Comparison of ENCODE assay signal across 12 cellular contexts in the genomic region with DNA sequence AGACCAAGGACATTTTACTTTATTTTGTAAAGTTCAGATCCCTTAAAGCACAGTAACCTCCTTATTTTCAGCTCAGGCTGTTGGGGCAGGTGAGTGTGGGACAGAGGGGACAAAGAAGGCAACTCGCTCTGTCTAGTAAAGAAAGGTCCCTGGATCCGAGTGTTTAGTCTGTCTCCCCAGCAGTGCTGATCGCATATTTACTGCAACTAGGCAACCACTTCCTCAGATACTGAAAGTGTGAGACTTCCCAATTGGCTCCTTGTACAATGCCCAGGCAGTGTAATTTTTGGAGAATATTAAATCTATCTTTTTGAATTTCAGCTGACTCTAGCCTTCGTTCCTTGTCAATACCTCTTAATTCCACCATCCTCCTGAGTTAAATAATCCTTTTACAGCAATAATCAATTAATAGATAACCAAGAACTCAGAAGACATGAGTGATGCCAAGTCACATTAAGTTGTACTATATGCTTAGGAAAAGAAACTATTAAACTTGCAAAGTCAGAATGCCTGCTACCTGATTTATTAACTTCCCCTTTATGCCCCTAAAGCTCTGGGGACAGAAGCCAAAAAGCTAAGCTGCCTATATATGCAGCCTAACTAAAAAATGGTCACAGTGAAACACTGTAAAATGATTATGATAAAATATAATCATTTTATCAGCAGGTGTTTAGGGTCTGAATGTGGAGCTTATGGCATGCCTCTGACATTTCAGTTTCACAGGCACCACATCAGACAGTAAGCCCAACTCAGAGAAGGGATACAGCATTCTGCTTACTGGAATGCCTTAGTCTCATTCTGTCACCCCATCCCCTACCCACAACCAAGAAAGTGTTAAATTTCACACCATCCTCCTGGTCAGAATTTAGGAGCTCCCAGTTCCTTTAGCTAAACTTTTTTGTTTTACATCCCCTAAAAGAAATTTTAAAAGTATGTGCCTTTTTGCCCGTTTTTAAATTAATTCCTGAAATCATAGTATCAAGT.
DNase-seq lines count a peak whose midpoint lies in the region; ATAC-seq, FAIRE-seq and TF ChIP-seq lines count a peak whose summit lies in the region.
"Had no signal": no experiment of that assay in that cellular context is flagged by ENCODE, and none has a peak within 500 bp of the region (broad histone marks: within the 10 kb centered on the region; RNA-seq: fewer than 3 reads in every experiment).

No MANE protein-coding gene starts in this region.

- no peak for TF ChIP-seq EP300 in K562 (IDR thresholded peaks at IDR 0.05; ENCODE audit: low read length)

- CTCF ChIA-PET in K562 (lab: Yijun Ruan, JAX; ENCODE audit: low intra/inter-chr PET ratio) (no interaction called here), MCF 10A (lab: Yijun Ruan, JAX) (interaction anchor here (0.5 to 5.3 kb wide), 8 partner anchors 11 to 763 kb away, joined by 3 to 33 read pairs (median 4); no protein-coding TSS in a partner anchor)

- ATAC-seq in GM19463 (IDR thresholded peaks at IDR 0.05; ENCODE audit: unreplicated experiment): peak; percentile 87
- peak; percentile 73 for ATAC-seq in HG03159 (IDR thresholded peaks at IDR 0.05; ENCODE audit: unreplicated experiment)
- ATAC-seq in K562: no peak
- ATAC-seq: activated T-cell treated with anti-CD3 and anti-CD28 coated beads, Interleukin-2, amount 50 U/mL, for 4 hours had no signal

- no peak overlapping the region for H3K27ac ChIP-seq in K562 (ENCODE audit: extremely low read depth, low read depth, low read length)
- no peak overlapping the region for H3K27ac ChIP-seq in Peyer's patch
- H3K27ac ChIP-seq: HL-60, pancreas had no signal

- WGBS in K562 (ENCODE audit: insufficient coverage, low coverage, missing lambda C conversion rate): 86% methylated on average over 5 of the region's 5 CpGs

- H3K36me3 ChIP-seq in K562 (ENCODE audit: control insufficient read depth, insufficient read depth, low read length) (peaks cover 4% of the 10 kb centered on the region; the same call in 2 of the 3 replicates), Peyer's patch (peaks cover 0 to 1% (median 0%) of the 10 kb centered on the region in 3 donors)
- H3K36me3 ChIP-seq: pancreas had no signal

- no peak overlapping the region for H3K9ac ChIP-seq in K562 (ENCODE audit: insufficient read depth in 1 of 2, low read depth in 2 of 2, low read length in 2 of 2)

- H3K4me1 ChIP-seq in K562 (replicated peaks in 1 of 2; ENCODE audit: control insufficient read depth in 2 of 2, insufficient read depth in 2 of 2, low read length in 2 of 2) (no peaks in the 10 kb centered on the region; a peak in 2 of 5 replicates), Peyer's patch (peaks cover 0 to 5% (median 0%) of the 10 kb centered on the region in 4 donors)

- H3K9me3 Mint-ChIP-seq in MCF 10A (ENCODE audit: unreplicated experiment): no peaks in the 10 kb centered on the region
- H3K9me3 Mint-ChIP-seq: activated T-cell treated with anti-CD3 and anti-CD28 coated beads, Interleukin-2, amount 50 U/mL, for 4 hours had no signal

- TF ChIP-seq CTCF in K562 (IDR thresholded peaks at IDR 0.05 in 2 of 3, conservative IDR thresholded peaks at IDR 0.05 in 1 of 3; ENCODE audit: insufficient read depth in 2 of 3, low read depth in 1 of 3, low read length in 3 of 3) (no peak), Peyer's patch (IDR thresholded peaks at IDR 0.05) (no peak), MCF 10A (IDR thresholded peaks at IDR 0.05; ENCODE audit: unreplicated experiment) (no peak)

- intact Hi-C loops in K562 (cut with micrococcal nuclease) (no loop called here), MCF 10A (cut with micrococcal nuclease) (no loop called here)

- no peaks in the 10 kb centered on the region for H3K79me2 ChIP-seq in K562 (ENCODE audit: control insufficient read depth, insufficient read depth, low read length)

- H3K4me2 ChIP-seq in K562 (ENCODE audit: insufficient read depth, low read length): no peak overlapping the region

- peak; percentile 40 for FAIRE-seq in K562 (lab: Jason Lieb, UNC)
- FAIRE-seq: pancreas had no signal

- H3K27ac Mint-ChIP-seq in MCF 10A (ENCODE audit: low read depth, unreplicated experiment): no peak overlapping the region

- BruUV-seq in K562 (replicated peaks; lab: Mats Ljungman, UMichigan) (no TSS peak), MCF 10A (replicated peaks; lab: Mats Ljungman, UMichigan) (no TSS peak)

- no peak overlapping the region for H2AFZ ChIP-seq in K562 (ENCODE audit: low read depth, low read length)

- H3K27me3 Mint-ChIP-seq in MCF 10A (ENCODE audit: insufficient read depth, unreplicated experiment): no peaks in the 10 kb centered on the region

- no peak overlapping the region for H3K4me3 Mint-ChIP-seq in MCF 10A (ENCODE audit: unreplicated experiment)
- H3K4me3 Mint-ChIP-seq: activated T-cell treated with anti-CD3 and anti-CD28 coated beads, Interleukin-2, amount 50 U/mL, for 4 hours had no signal

- POLR2A ChIA-PET in K562 (lab: Yijun Ruan, JAX): interaction anchor here (0.6 to 2.4 kb wide), 4 partner anchors 9 to 1361 kb away, joined by 3 to 13 read pairs (median 4); no protein-coding TSS in a partner anchor
- POLR2A ChIA-PET in MCF 10A (lab: Yijun Ruan, JAX): interaction anchor here (1.0 kb wide), 1 partner anchor 178 kb away, joined by 3 read pairs; no protein-coding TSS in a partner anchor

- H3K36me3 Mint-ChIP-seq in MCF 10A (ENCODE audit: insufficient read depth, unreplicated experiment): peaks cover 13% of the 10 kb centered on the region

- H3K9me3 ChIP-seq in K562 (replicated peaks; ENCODE audit: control insufficient read depth, insufficient read depth, low read depth, low read length) (no peaks in the 10 kb centered on the region), Peyer's patch (no peaks in the 10 kb centered on the region)
- H3K9me3 ChIP-seq: pancreas had no signal

- no peaks in the 10 kb centered on the region for H4K20me1 ChIP-seq in K562 (replicated peaks; ENCODE audit: control insufficient read depth, insufficient read depth, low read length)

- DNase-seq in Ammon's horn (ENCODE audit: low spot score) (peak; percentile 35), K562 (ENCODE audit: extremely low read depth in 1 of 4, low spot score in 3 of 4) (no peak), Peyer's patch (no peak), MCF 10A (ENCODE audit: unreplicated experiment) (no peak), NCI-H1092 (lab: John Stamatoyannopoulos, UW) (no peak), NCI-H2029 (lab: John Stamatoyannopoulos, UW) (no peak)
- DNase-seq: activated T-cell treated with anti-CD3 and anti-CD28 coated beads, Interleukin-2, amount 50 U/mL, for 4 hours; NCI-H2227 treated with DMSO at 0.1 percent for 48 hours; pancreas had no signal

- peaks cover 37% of the 10 kb centered on the region for H3K4me1 Mint-ChIP-seq in MCF 10A (ENCODE audit: insufficient read depth, unreplicated experiment)

- no peak for TF ChIP-seq POLR2A in K562 (conservative IDR thresholded peaks at IDR 0.05)
- TF ChIP-seq POLR2A in Peyer's patch (IDR thresholded peaks at IDR 0.05): no peak

- no peak for TF ChIP-seq RAD21 in K562 (CRISPR knock-in tag; conservative IDR thresholded peaks at IDR 0.05 in 1 of 2, IDR thresholded peaks at IDR 0.05 in 1 of 2)

- in situ Hi-C loops in K562 (cut with MboI): no loop called here

- no peaks in the 10 kb centered on the region for H3K27me3 ChIP-seq in K562 (ENCODE audit: control insufficient read depth in 2 of 2, insufficient read depth in 2 of 2, low read length in 2 of 2)
- no peaks in the 10 kb centered on the region for H3K27me3 ChIP-seq in Peyer's patch
- H3K27me3 ChIP-seq: pancreas had no signal

- no peaks in the 10 kb centered on the region for H3K9me1 ChIP-seq in K562 (ENCODE audit: control insufficient read depth, insufficient read depth, low read length)

- H3K4me3 ChIP-seq in K562 (no peak overlapping the region), Peyer's patch (no peak overlapping the region)
- H3K4me3 ChIP-seq: pancreas had no signal

TF ChIP-seq in K562, 482 proteins besides CTCF, POLR2A, EP300 and RAD21:
- TF ChIP-seq THRB (CRISPR knock-in tag; conservative IDR thresholded peaks at IDR 0.05) (no peak), ELF2 (CRISPR knock-in tag; IDR thresholded peaks at IDR 0.05) (no peak), MEIS2 (IDR thresholded peaks at IDR 0.05; ENCODE audit: partially characterized antibody) (peak; percentile 69), IRF2 (CRISPR knock-in tag; IDR thresholded peaks at IDR 0.05) (no peak)
- TF ChIP-seq, protein P1, sequence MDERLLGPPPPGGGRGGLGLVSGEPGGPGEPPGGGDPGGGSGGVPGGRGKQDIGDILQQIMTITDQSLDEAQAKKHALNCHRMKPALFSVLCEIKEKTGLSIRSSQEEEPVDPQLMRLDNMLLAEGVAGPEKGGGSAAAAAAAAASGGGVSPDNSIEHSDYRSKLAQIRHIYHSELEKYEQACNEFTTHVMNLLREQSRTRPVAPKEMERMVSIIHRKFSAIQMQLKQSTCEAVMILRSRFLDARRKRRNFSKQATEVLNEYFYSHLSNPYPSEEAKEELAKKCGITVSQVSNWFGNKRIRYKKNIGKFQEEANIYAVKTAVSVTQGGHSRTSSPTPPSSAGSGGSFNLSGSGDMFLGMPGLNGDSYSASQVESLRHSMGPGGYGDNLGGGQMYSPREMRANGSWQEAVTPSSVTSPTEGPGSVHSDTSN (CRISPR knock-in tag; IDR thresholded peaks at IDR 0.05; ENCODE audit: low read depth): no peak
- TF ChIP-seq, protein P1 (tag; conservative IDR thresholded peaks at IDR 0.05; ENCODE audit: low read depth): peak; percentile 64
